In genomic region chr12:4538207-4539160, GRCh38 we compare ENCODE assay signal across 1 cellular context.
TF ChIP-seq lines count a peak whose summit lies in the region.

A gene with protein sequence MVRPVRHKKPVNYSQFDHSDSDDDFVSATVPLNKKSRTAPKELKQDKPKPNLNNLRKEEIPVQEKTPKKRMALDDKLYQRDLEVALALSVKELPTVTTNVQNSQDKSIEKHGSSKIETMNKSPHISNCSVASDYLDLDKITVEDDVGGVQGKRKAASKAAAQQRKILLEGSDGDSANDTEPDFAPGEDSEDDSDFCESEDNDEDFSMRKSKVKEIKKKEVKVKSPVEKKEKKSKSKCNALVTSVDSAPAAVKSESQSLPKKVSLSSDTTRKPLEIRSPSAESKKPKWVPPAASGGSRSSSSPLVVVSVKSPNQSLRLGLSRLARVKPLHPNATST (plus strand): TSS chr12:4538890. CDS start chr12:4538940, 50 bp downstream.

TF ChIP-seq in HepG2, 621 proteins besides CTCF, POLR2A, EP300 and RAD21 (continued from another document and continues in another):
- TF ChIP-seq, protein P1, sequence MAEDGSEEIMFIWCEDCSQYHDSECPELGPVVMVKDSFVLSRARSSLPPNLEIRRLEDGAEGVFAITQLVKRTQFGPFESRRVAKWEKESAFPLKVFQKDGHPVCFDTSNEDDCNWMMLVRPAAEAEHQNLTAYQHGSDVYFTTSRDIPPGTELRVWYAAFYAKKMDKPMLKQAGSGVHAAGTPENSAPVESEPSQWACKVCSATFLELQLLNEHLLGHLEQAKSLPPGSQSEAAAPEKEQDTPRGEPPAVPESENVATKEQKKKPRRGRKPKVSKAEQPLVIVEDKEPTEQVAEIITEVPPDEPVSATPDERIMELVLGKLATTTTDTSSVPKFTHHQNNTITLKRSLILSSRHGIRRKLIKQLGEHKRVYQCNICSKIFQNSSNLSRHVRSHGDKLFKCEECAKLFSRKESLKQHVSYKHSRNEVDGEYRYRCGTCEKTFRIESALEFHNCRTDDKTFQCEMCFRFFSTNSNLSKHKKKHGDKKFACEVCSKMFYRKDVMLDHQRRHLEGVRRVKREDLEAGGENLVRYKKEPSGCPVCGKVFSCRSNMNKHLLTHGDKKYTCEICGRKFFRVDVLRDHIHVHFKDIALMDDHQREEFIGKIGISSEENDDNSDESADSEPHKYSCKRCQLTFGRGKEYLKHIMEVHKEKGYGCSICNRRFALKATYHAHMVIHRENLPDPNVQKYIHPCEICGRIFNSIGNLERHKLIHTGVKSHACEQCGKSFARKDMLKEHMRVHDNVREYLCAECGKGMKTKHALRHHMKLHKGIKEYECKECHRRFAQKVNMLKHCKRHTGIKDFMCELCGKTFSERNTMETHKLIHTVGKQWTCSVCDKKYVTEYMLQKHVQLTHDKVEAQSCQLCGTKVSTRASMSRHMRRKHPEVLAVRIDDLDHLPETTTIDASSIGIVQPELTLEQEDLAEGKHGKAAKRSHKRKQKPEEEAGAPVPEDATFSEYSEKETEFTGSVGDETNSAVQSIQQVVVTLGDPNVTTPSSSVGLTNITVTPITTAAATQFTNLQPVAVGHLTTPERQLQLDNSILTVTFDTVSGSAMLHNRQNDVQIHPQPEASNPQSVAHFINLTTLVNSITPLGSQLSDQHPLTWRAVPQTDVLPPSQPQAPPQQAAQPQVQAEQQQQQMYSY (CRISPR knock-in tag; IDR thresholded peaks at IDR 0.05) = peak; percentile 27; the same call in 1 of the 2 replicates
- no peak for TF ChIP-seq ZNF546 (CRISPR knock-in tag; conservative IDR thresholded peaks at IDR 0.05)
- TF ChIP-seq SNAPC2 (CRISPR knock-in tag; IDR thresholded peaks at IDR 0.05) = 0 out of 2 replicates have a peak, but pooled peaks have one; percentile 18
- TF ChIP-seq NFAT5 (CRISPR knock-in tag; IDR thresholded peaks at IDR 0.05) = no peak
- TF ChIP-seq ZMYM4 (CRISPR knock-in tag; IDR thresholded peaks at IDR 0.05) = peak; percentile 61; the same call in 1 of the 2 replicates
- TF ChIP-seq, protein P2, sequence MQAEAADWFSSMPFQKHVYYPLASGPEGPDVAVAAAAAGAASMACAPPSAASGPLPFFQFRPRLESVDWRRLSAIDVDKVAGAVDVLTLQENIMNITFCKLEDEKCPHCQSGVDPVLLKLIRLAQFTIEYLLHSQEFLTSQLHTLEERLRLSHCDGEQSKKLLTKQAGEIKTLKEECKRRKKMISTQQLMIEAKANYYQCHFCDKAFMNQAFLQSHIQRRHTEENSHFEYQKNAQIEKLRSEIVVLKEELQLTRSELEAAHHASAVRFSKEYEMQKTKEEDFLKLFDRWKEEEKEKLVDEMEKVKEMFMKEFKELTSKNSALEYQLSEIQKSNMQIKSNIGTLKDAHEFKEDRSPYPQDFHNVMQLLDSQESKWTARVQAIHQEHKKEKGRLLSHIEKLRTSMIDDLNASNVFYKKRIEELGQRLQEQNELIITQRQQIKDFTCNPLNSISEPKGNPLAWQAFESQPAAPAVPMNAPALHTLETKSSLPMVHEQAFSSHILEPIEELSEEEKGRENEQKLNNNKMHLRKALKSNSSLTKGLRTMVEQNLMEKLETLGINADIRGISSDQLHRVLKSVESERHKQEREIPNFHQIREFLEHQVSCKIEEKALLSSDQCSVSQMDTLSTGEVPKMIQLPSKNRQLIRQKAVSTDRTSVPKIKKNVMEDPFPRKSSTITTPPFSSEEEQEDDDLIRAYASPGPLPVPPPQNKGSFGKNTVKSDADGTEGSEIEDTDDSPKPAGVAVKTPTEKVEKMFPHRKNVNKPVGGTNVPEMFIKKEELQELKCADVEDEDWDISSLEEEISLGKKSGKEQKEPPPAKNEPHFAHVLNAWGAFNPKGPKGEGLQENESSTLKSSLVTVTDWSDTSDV (CRISPR knock-in tag; IDR thresholded peaks at IDR 0.05) = no peak
- no peak for TF ChIP-seq ZNF766 (CRISPR knock-in tag; IDR thresholded peaks at IDR 0.05; ENCODE audit: borderline replicate concordance)
- no peak for TF ChIP-seq KDM6A (CRISPR knock-in tag; IDR thresholded peaks at IDR 0.05; ENCODE audit: low read depth)
- TF ChIP-seq EZH2 (conservative IDR thresholded peaks at IDR 0.05; ENCODE audit: low read depth, low read length) = no peak
- TF ChIP-seq PHF8 (CRISPR knock-in tag; IDR thresholded peaks at IDR 0.05) = peak; percentile 69
- TF ChIP-seq, protein P3, sequence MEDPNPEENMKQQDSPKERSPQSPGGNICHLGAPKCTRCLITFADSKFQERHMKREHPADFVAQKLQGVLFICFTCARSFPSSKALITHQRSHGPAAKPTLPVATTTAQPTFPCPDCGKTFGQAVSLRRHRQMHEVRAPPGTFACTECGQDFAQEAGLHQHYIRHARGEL (CRISPR knock-in tag; IDR thresholded peaks at IDR 0.05) = no peak
- TF ChIP-seq ARID4A (CRISPR knock-in tag; IDR thresholded peaks at IDR 0.05; ENCODE audit: borderline replicate concordance) = peak; percentile 96
- no peak for TF ChIP-seq STAT5B (CRISPR knock-in tag; IDR thresholded peaks at IDR 0.05)
- peak; percentile 99 for TF ChIP-seq GATAD1 (CRISPR knock-in tag; IDR thresholded peaks at IDR 0.05)
- TF ChIP-seq, protein P4, sequence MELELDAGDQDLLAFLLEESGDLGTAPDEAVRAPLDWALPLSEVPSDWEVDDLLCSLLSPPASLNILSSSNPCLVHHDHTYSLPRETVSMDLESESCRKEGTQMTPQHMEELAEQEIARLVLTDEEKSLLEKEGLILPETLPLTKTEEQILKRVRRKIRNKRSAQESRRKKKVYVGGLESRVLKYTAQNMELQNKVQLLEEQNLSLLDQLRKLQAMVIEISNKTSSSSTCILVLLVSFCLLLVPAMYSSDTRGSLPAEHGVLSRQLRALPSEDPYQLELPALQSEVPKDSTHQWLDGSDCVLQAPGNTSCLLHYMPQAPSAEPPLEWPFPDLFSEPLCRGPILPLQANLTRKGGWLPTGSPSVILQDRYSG (CRISPR knock-in tag; IDR thresholded peaks at IDR 0.05) = no peak
- peak; percentile 40; the same call in 1 of the 2 replicates for TF ChIP-seq ZFX (CRISPR knock-in tag; IDR thresholded peaks at IDR 0.05; ENCODE audit: low read depth)
- peak; percentile 29; the same call in 1 of the 2 replicates for TF ChIP-seq HNF4A (CRISPR knock-in tag; IDR thresholded peaks at IDR 0.05)
- no peak for TF ChIP-seq ZNF34 (CRISPR knock-in tag; IDR thresholded peaks at IDR 0.05; ENCODE audit: borderline replicate concordance)
- no peak for TF ChIP-seq ZMAT5 (CRISPR knock-in tag; IDR thresholded peaks at IDR 0.05; ENCODE audit: borderline replicate concordance, low read depth)
- TF ChIP-seq ZNF12 (CRISPR knock-in tag; IDR thresholded peaks at IDR 0.05) = no peak
- TF ChIP-seq TOPORS (CRISPR knock-in tag; IDR thresholded peaks at IDR 0.05) = no peak
- no peak for TF ChIP-seq U2AF2 (IDR thresholded peaks at IDR 0.05; ENCODE audit: low read depth, low read length)
- no peak for TF ChIP-seq ZFP62 (CRISPR knock-in tag; IDR thresholded peaks at IDR 0.05)
- TF ChIP-seq GZF1 (CRISPR knock-in tag; IDR thresholded peaks at IDR 0.05) = no peak
- TF ChIP-seq ZNF776 (CRISPR knock-in tag; IDR thresholded peaks at IDR 0.05) = no peak
- TF ChIP-seq ZNF207 (IDR thresholded peaks at IDR 0.05; ENCODE audit: borderline replicate concordance) = no peak
- TF ChIP-seq MXD3 (CRISPR knock-in tag; IDR thresholded peaks at IDR 0.05) = no peak; the same call in 1 of the 2 replicates
- TF ChIP-seq GATAD2A (CRISPR knock-in tag; IDR thresholded peaks at IDR 0.05) = no peak
- TF ChIP-seq NR0B2 (CRISPR knock-in tag; IDR thresholded peaks at IDR 0.05) = 0 out of 2 replicates have a peak, but pooled peaks have one; percentile 68
- TF ChIP-seq ZNF652 (CRISPR knock-in tag; IDR thresholded peaks at IDR 0.05; ENCODE audit: borderline replicate concordance, low read depth) = no peak
- TF ChIP-seq TMF1 (CRISPR knock-in tag; IDR thresholded peaks at IDR 0.05; ENCODE audit: low read depth) = no peak
- TF ChIP-seq NONO (IDR thresholded peaks at IDR 0.05) = no peak
- peak; percentile 85 for TF ChIP-seq NONO (CRISPR knock-in tag; conservative IDR thresholded peaks at IDR 0.05)
- TF ChIP-seq MTA1 (CRISPR knock-in tag; IDR thresholded peaks at IDR 0.05; ENCODE audit: borderline replicate concordance) = no peak
- TF ChIP-seq DDIT3 (CRISPR knock-in tag; IDR thresholded peaks at IDR 0.05) = no peak
- TF ChIP-seq, protein P5, sequence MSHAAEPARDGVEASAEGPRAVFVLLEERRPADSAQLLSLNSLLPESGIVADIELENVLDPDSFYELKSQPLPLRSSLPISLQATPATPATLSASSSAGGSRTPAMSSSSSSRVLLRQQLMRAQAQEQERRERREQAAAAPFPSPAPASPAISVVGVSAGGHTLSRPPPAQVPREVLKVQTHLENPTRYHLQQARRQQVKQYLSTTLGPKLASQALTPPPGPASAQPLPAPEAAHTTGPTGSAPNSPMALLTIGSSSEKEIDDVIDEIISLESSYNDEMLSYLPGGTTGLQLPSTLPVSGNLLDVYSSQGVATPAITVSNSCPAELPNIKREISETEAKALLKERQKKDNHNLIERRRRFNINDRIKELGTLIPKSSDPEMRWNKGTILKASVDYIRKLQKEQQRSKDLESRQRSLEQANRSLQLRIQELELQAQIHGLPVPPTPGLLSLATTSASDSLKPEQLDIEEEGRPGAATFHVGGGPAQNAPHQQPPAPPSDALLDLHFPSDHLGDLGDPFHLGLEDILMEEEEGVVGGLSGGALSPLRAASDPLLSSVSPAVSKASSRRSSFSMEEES (CRISPR knock-in tag; IDR thresholded peaks at IDR 0.05) = no peak
- TF ChIP-seq ATF7 (IDR thresholded peaks at IDR 0.05) = no peak
- TF ChIP-seq ATF7 (CRISPR knock-in tag; IDR thresholded peaks at IDR 0.05) = no peak
- 0 out of 2 replicates have a peak, but pooled peaks have one; percentile 32 for TF ChIP-seq ZNF616 (CRISPR knock-in tag; IDR thresholded peaks at IDR 0.05; ENCODE audit: low read depth)
